In the genomic region with DNA sequence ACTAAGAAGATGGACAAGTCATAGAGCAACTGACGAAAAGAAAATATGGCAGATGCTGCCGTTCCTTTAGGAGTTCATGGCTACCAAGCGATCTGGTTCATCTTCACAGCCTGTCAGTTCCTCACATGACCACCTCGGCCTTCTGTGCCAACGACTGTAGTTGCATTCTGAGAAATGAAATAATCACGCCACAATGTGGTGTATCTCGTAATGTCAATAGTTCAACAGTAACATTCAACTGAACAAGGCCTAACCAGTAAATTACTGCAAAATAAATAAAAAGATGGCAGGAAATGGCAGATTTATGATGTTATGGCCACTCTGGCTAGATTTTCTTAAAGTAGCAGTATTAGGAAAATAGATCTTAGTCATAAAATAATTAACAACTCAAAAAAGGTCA, we compare ENCODE assay signal across 11 cellular contexts. TPM values are rescaled to one million over a fixed set of nuclear protein-coding genes. Genes with fewer than 3 reads are reported as not detected.
A peak's percentile ranks its signal among the peaks of the same experiment; 100 is the strongest.
DNase-seq lines count a peak whose midpoint lies in the region; ATAC-seq lines count a peak whose summit lies in the region.
"Had no signal": no experiment of that assay in that cellular context is flagged by ENCODE, and none has a peak within 500 bp of the region (broad histone marks: within the 10 kb centered on the region; RNA-seq: fewer than 3 reads in every experiment).

No MANE protein-coding gene starts in this region.

- H3K4me1 ChIP-seq in right cardiac atrium (ENCODE audit: control insufficient read depth, insufficient read depth, low read length) = no peaks in the 10 kb centered on the region

- WGBS in right cardiac atrium = 61% methylated on average over 7 of the region's 7 CpGs

- no peak overlapping the region for H3K4me3 ChIP-seq in right cardiac atrium (ENCODE audit: low read length)
- H3K4me3 ChIP-seq: smooth muscle cell had no signal

- no peaks in the 10 kb centered on the region for H3K27me3 Mint-ChIP-seq in activated T-cell treated with anti-CD3 and anti-CD28 coated beads, Interleukin-2, amount 50 U/mL, for 24 hours

- H3K4me3 Mint-ChIP-seq in activated T-cell treated with anti-CD3 and anti-CD28 coated beads, Interleukin-2, amount 50 U/mL, for 24 hours = peak overlapping the region; percentile 81

- intact Hi-C loops in right cardiac atrium (cut with DNase I) = loop anchor here in 1 of 4 donors (10.0 kb wide), 1 partner anchor 58 kb away; no protein-coding TSS in a partner anchor

- no peak overlapping the region for H3K27ac ChIP-seq in right cardiac atrium (ENCODE audit: low read length)
- H3K27ac ChIP-seq: WERI-Rb-1 had no signal

- peak; percentile 82 for DNase-seq in DMS153 (lab: John Stamatoyannopoulos, UW)
- DNase-seq in NCI-H460 (ENCODE audit: extremely low read depth, low read depth) = peak; percentile 87
- DNase-seq in activated T-cell treated with anti-CD3 and anti-CD28 coated beads, Interleukin-2, amount 50 U/mL, for 24 hours = no peak
- peak in 2 of 3 donors; percentile 26 to 58 for DNase-seq in right cardiac atrium
- no peak for DNase-seq in NCI-H345 treated with DMSO at 0.1 percent for 48 hours (lab: John Stamatoyannopoulos, UW; ENCODE audit: unreplicated experiment)
- DNase-seq in iPS-NIHi11 (ENCODE audit: low spot score) = no peak
- DNase-seq: WERI-Rb-1 had no signal

- peak overlapping the region; percentile 95 for H3K27ac Mint-ChIP-seq in activated T-cell treated with anti-CD3 and anti-CD28 coated beads, Interleukin-2, amount 50 U/mL, for 24 hours

- ATAC-seq in right cardiac atrium (peak; percentile 17 to 28), GM21528 (IDR thresholded peaks at IDR 0.05; ENCODE audit: low FRiP score, unreplicated experiment) (no peak), HG03571 (IDR thresholded peaks at IDR 0.05; ENCODE audit: unreplicated experiment) (no peak)
- ATAC-seq: left lobe of liver had no signal

- H3K36me3 Mint-ChIP-seq in activated T-cell treated with anti-CD3 and anti-CD28 coated beads, Interleukin-2, amount 50 U/mL, for 24 hours (ENCODE audit: low read depth) = peaks cover 16% of the 10 kb centered on the region

- no peaks in the 10 kb centered on the region for H3K9me3 ChIP-seq in right cardiac atrium (ENCODE audit: control insufficient read depth, low read length)

- H3K4me1 Mint-ChIP-seq in activated T-cell treated with anti-CD3 and anti-CD28 coated beads, Interleukin-2, amount 50 U/mL, for 24 hours (ENCODE audit: low read depth) = peaks cover 77% of the 10 kb centered on the region

- H3K27me3 ChIP-seq in right cardiac atrium (ENCODE audit: control insufficient read depth, insufficient read depth) = no peaks in the 10 kb centered on the region

- H3K9me3 Mint-ChIP-seq in activated T-cell treated with anti-CD3 and anti-CD28 coated beads, Interleukin-2, amount 50 U/mL, for 24 hours = no peaks in the 10 kb centered on the region

RNA-seq across cellular contexts. Expression of gene GPRIN3, which starts 4.4 kb away (rescaled TPM):
- 36.5 and 42.8 TPM in 2 replicates for total RNA-seq in NCI-H460 (2014; rRNA removed; shearing (Covaris generic))
- polyA plus RNA-seq in NCI-H460 (2014; cell fraction: nucleus; rRNA removed) = 12.9 and 16.5 TPM in 2 replicates
- total RNA-seq in right cardiac atrium = 10 to 100 TPM in 1 of 4 donors, 1 to 10 TPM in 3; 4.8 to 10.3 (median 9.0) TPM
- 2.1 TPM for polyA plus RNA-seq in right cardiac atrium

Comparison
In these comparisons a context has a peak if more than half of its experiments do, and no peak if none do; other contexts are left out.
1. DNase-seq: peak in DMS153 (single experiment), NCI-H460 (single experiment) and right cardiac atrium (2 of 3); none in activated T-cell treated with anti-CD3 and anti-CD28 coated beads, Interleukin-2, amount 50 U/mL, for 24 hours (single experiment), NCI-H345 treated with DMSO at 0.1 percent for 48 hours (single experiment) and iPS-NIHi11 (single experiment).
2. ATAC-seq: peak in right cardiac atrium (2 of 2); none in GM21528 (single experiment) and HG03571 (single experiment).